Comparison of ENCODE assay signal across 8 cellular contexts in the genomic region with DNA sequence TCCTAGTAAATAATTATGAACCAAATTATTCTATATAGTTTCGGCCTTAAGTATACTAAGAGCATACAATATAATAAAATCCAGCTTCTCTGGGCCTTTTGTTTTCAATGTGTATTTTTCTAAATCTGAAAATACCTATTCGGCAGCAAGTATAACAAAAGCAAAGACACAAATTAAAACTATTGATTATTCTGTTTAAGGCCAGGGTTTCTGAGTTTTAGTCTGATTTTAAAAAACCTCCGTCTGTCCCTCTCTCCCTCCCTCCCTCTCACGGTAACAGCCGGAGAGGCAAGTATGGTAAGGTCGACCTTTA. TPM values are rescaled to one million over a fixed set of nuclear protein-coding genes. Genes with fewer than 3 reads are reported as not detected.
A peak's percentile ranks its signal among the peaks of the same experiment; 100 is the strongest.
DNase-seq lines count a peak whose midpoint lies in the region; ATAC-seq and TF ChIP-seq lines count a peak whose summit lies in the region.

No MANE protein-coding gene starts in this region.

- peaks cover 35% of the 10 kb centered on the region for H4K20me1 ChIP-seq in Karpas-422 (ENCODE audit: insufficient read depth, low read depth, low read length)

- peak overlapping the region; percentile 96 to 100 (median 100) for H3K4me3 Mint-ChIP-seq in naive thymus-derived CD4-positive, alpha-beta T cell

- H3K4me3 ChIP-seq in AG04450 (ENCODE audit: low read depth, low read length) (peak overlapping the region; percentile 94), Karpas-422 (ENCODE audit: low read length) (peak overlapping the region; percentile 84), choroid plexus epithelial cell (ENCODE audit: low read depth, low read length) (peak overlapping the region; percentile 90)
- peak overlapping the region; percentile 89 for H3K4me3 ChIP-seq in naive thymus-derived CD4-positive, alpha-beta T cell (ENCODE audit: low read length)

- H3K27me3 ChIP-seq in AG04450 (ENCODE audit: control insufficient read depth, insufficient read depth, low read length) (no peaks in the 10 kb centered on the region), Karpas-422 (ENCODE audit: low read length) (no peaks in the 10 kb centered on the region)
- no peaks in the 10 kb centered on the region for H3K27me3 ChIP-seq in naive thymus-derived CD4-positive, alpha-beta T cell (ENCODE audit: control insufficient read depth in 2 of 2, insufficient read depth in 2 of 2, low read length in 2 of 2)

- H3K27me3 Mint-ChIP-seq in naive thymus-derived CD4-positive, alpha-beta T cell: peaks cover 0 to 2% (median 0%) of the 10 kb centered on the region in 5 donors

- peak overlapping the region; percentile 93 for H3K9ac ChIP-seq in Karpas-422 (ENCODE audit: low read length)

- H3K27ac ChIP-seq in AG04450 (ENCODE audit: low read depth, low read length) (no peak overlapping the region), Karpas-422 (ENCODE audit: low read length) (no peak overlapping the region)
- peak overlapping the region; percentile 98 for H3K27ac ChIP-seq in naive thymus-derived CD4-positive, alpha-beta T cell (ENCODE audit: low read depth, low read length)

- no peak overlapping the region for H2AFZ ChIP-seq in Karpas-422 (ENCODE audit: low read length)

- POLR2A ChIA-PET in AG04450 (lab: Yijun Ruan, JAX): interaction anchor here (2.4 to 3.2 kb wide), 6 partner anchors 14 to 90 kb away, joined by 14 to 85 read pairs (median 60); no protein-coding TSS in a partner anchor
- POLR2A ChIA-PET in naive thymus-derived CD4-positive, alpha-beta T cell (lab: Charles Lee): interaction anchor here (3.3 to 18.6 kb wide), 6 partner anchors 10 to 81 kb away, joined by 18 to 828 read pairs (median 212); no protein-coding TSS in a partner anchor

- peaks cover 32 to 68% (median 58%) of the 10 kb centered on the region in 7 donors for H3K4me1 Mint-ChIP-seq in naive thymus-derived CD4-positive, alpha-beta T cell

- H3K36me3 ChIP-seq in Karpas-422 (ENCODE audit: insufficient read depth, low read length): peaks cover 23% of the 10 kb centered on the region
- peaks cover 5 to 16% (median 13%) of the 10 kb centered on the region in 3 experiments for H3K36me3 ChIP-seq in naive thymus-derived CD4-positive, alpha-beta T cell (ENCODE audit: control insufficient read depth in 2 of 3, insufficient read depth in 3 of 3, low read length in 3 of 3)

- peak overlapping the region; percentile 98 to 100 (median 99) for H3K27ac Mint-ChIP-seq in naive thymus-derived CD4-positive, alpha-beta T cell

- peaks cover 0 to 5% (median 0%) of the 10 kb centered on the region in 11 donors for H3K9me3 Mint-ChIP-seq in naive thymus-derived CD4-positive, alpha-beta T cell

- DNase-seq in AG04450 (ENCODE audit: low read depth, low spot score) (no peak), Karpas-422 (peak; percentile 61), choroid plexus epithelial cell (ENCODE audit: low read depth) (no peak), DMS 273 treated with DMSO at 0.1 percent for 48 hours (lab: John Stamatoyannopoulos, UW) (no peak), DMS153 treated with DMSO at 0.1 percent for 48 hours (lab: John Stamatoyannopoulos, UW; ENCODE audit: unreplicated experiment) (no peak), NCI-H1048 (lab: John Stamatoyannopoulos, UW) (no peak)
- DNase-seq in naive thymus-derived CD4-positive, alpha-beta T cell: no peak

- ATAC-seq in naive thymus-derived CD4-positive, alpha-beta T cell: no peak
- ATAC-seq in GM19452 (IDR thresholded peaks at IDR 0.05; ENCODE audit: unreplicated experiment): no peak

- intact Hi-C loops in naive thymus-derived CD4-positive, alpha-beta T cell (cut with micrococcal nuclease): loop anchor here (1.0 to 5.0 kb wide), 12 partner anchors 12 to 1502 kb away; partner anchors contain the start of genes ANKRD40 (in 2 of the 2), NME1 (in 1 of the 2), NME2 (in 1 of the 2) and PPP1R9B (in 1 of the 2)

- H3K79me2 ChIP-seq in Karpas-422 (ENCODE audit: low read length): peaks cover 20% of the 10 kb centered on the region

- H3K9me3 ChIP-seq in AG04450 (ENCODE audit: control insufficient read depth, insufficient read depth, low read length): peaks cover 3% of the 10 kb centered on the region; the same call in 1 of the 2 replicates
- H3K9me3 ChIP-seq in Karpas-422 (ENCODE audit: low read length): no peaks in the 10 kb centered on the region
- H3K9me3 ChIP-seq in naive thymus-derived CD4-positive, alpha-beta T cell (ENCODE audit: control insufficient read depth in 2 of 3, low read length in 3 of 3): no peaks in the 10 kb centered on the region

- peaks cover 28% of the 10 kb centered on the region for H3K4me1 ChIP-seq in Karpas-422 (ENCODE audit: low read length)
- H3K4me1 ChIP-seq in naive thymus-derived CD4-positive, alpha-beta T cell (ENCODE audit: control insufficient read depth in 2 of 2, insufficient read depth in 2 of 2, low read length in 2 of 2): peaks cover 41 to 44% of the 10 kb centered on the region in 2 donors

- peak overlapping the region; percentile 91 for H3K4me2 ChIP-seq in Karpas-422 (ENCODE audit: low read depth, low read length, poor library complexity, severe bottlenecking)

- CTCF ChIA-PET in AG04450 (lab: Charles Lee): interaction anchor here (0.5 to 5.2 kb wide), 3 partner anchors 12 to 91 kb away, joined by 5 to 49 read pairs (median 19); no protein-coding TSS in a partner anchor
- CTCF ChIA-PET in naive thymus-derived CD4-positive, alpha-beta T cell (lab: Charles Lee): interaction anchor here (1.0 to 6.3 kb wide), 5 partner anchors 13 to 92 kb away, joined by 3 to 58 read pairs (median 10); no protein-coding TSS in a partner anchor

- TF ChIP-seq CTCF in AG04450 (IDR thresholded peaks at IDR 0.05; ENCODE audit: low read depth, low read length): no peak
- TF ChIP-seq CTCF in choroid plexus epithelial cell (conservative IDR thresholded peaks at IDR 0.05; ENCODE audit: low read depth, low read length): no peak

- no peaks in the 10 kb centered on the region for H3K9me2 ChIP-seq in Karpas-422 (replicated peaks; ENCODE audit: insufficient read depth, low read length)

- H3K36me3 Mint-ChIP-seq in naive thymus-derived CD4-positive, alpha-beta T cell: peaks cover 0 to 33% (median 20%) of the 10 kb centered on the region in 5 donors

RNA-seq across cellular contexts. Expression of gene TOB1, which starts 1.5 kb away (rescaled TPM):
- 18.3 and 20.3 TPM in 2 replicates for polyA plus RNA-seq in AG04450 (2011; rRNA removed)
- 31.2 and 44.4 TPM in 2 replicates for polyA minus RNA-seq in AG04450 (2011; rRNA and poly(A)+ RNA removed)
- total RNA-seq in Karpas-422 (2014; rRNA removed; shearing (Covaris generic); ENCODE audit: low replicate concordance): 8.2 and 25.9 TPM in 2 replicates
- 100 to 1,000 TPM in 4 of 5 experiments, 10 to 100 TPM in 1; 51.5 to 261 (median 131) TPM for total RNA-seq in naive thymus-derived CD4-positive, alpha-beta T cell
- 10 to 100 TPM; 27.9 to 33.7 TPM for polyA plus RNA-seq in naive thymus-derived CD4-positive, alpha-beta T cell

RNA-seq across cellular contexts. Expression of gene WFIKKN2, which starts 29.3 kb away (rescaled TPM):
- 0.07 and 0.10 TPM in 2 replicates for polyA plus RNA-seq in AG04450 (2011; rRNA removed)
- 0.22 and 0.28 TPM in 2 replicates for polyA minus RNA-seq in AG04450 (2011; rRNA and poly(A)+ RNA removed)
- total RNA-seq in Karpas-422 (2014; rRNA removed; shearing (Covaris generic); ENCODE audit: low replicate concordance): not detected in 2 replicates
- not detected for total RNA-seq in naive thymus-derived CD4-positive, alpha-beta T cell
- polyA plus RNA-seq in naive thymus-derived CD4-positive, alpha-beta T cell: not detected
